Comparison of ENCODE assay signal across 8 cellular contexts in the genomic region with DNA sequence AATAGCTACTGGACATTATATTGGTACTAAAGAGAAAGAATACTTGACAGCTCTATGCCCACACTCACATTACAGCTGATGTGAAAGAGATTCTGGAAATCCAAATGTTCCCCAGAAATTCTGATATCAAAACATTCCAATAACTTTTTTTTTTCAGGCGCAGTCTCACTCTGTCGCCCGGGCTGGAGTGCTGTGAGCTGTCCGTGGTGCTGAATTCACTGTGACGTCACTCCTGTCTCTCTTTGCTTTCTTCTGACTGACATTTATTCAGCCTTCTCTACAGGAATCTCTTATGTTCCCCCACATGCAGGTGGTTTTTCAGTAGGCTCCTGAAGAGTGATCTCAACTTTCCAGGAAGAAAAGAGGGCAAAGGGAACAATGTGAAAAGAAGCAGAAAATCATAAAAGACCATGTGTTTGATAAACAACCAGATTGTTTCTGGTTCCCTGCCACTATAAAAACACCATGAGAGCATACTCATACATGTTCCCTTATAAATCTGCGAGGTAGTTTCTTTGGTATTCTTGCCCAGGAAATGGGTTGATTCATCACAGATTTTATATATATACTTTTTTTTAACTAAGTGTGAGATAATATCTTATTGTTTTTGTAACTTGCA. TPM values are rescaled to one million over a fixed set of nuclear protein-coding genes. Genes with fewer than 3 reads are reported as not detected.
DNase-seq lines count a peak whose midpoint lies in the region; ATAC-seq and TF ChIP-seq lines count a peak whose summit lies in the region.

No MANE protein-coding gene starts in this region.

- peak; percentile 15 to 39 for DNase-seq in AML-193 (lab: John Stamatoyannopoulos, UW)
- DNase-seq in KBM-7 = peak; percentile 68
- DNase-seq in activated CD4-positive, CD25-positive, alpha-beta regulatory T cell treated with anti-CD3 and anti-CD28 coated beads, Interleukin-2, amount 50 U/mL, for 16 hours (ENCODE audit: low read depth, low spot score) = peak; percentile 39
- DNase-seq in coronary artery (ENCODE audit: low spot score) = peak; percentile 61
- DNase-seq in lung (ENCODE audit: low spot score) = peak; percentile 66
- DNase-seq in stimulated activated CD8-positive, alpha-beta memory T cell treated with anti-CD3 and anti-CD28 coated beads, Interleukin-15, amount 100 ng/mL, for 4 hours (ENCODE audit: low read depth in 2 of 2) = peak; percentile 12 to 16

- no peaks in the 10 kb centered on the region for H3K36me3 ChIP-seq in lung (ENCODE audit: control insufficient read depth in 2 of 2, insufficient read depth in 2 of 2, low read length in 2 of 2)

- no peak for TF ChIP-seq CTCF in coronary artery (IDR thresholded peaks at IDR 0.05)
- TF ChIP-seq CTCF in lung (IDR thresholded peaks at IDR 0.05; ENCODE audit: control extremely low read depth, extremely low read depth) = no peak

- H3K4me3 ChIP-seq in coronary artery (no peak overlapping the region), lung (no peak overlapping the region)

- H3K27ac ChIP-seq in coronary artery = no peak overlapping the region
- H3K27ac ChIP-seq in lung (ENCODE audit: low read depth in 1 of 2, low read length in 1 of 2) = no peak overlapping the region

- peaks cover 0 to 4% of the 10 kb centered on the region in 2 donors for H3K9me3 ChIP-seq in lung (ENCODE audit: control insufficient read depth in 2 of 2, insufficient read depth in 1 of 2, low read length in 1 of 2)

- ATAC-seq in lung (ENCODE audit: insufficient read depth, low FRiP score) = peak; percentile 72
- no peak for ATAC-seq in GM18868 (IDR thresholded peaks at IDR 0.05; ENCODE audit: unreplicated experiment)
- no peak for ATAC-seq in HG03442 (IDR thresholded peaks at IDR 0.05; ENCODE audit: unreplicated experiment)

- 7 to 8% methylated on average over 6 of the region's 6 CpGs for WGBS in lung, 2 donors

- in situ Hi-C loops in KBM-7 (cut with MboI; ENCODE audit: low pct_unique_long_range_greater_than_20kb, low sequenced_read_pairs) = no loop called here

- no peaks in the 10 kb centered on the region for H3K27me3 ChIP-seq in lung (ENCODE audit: control insufficient read depth, insufficient read depth)

- no peaks in the 10 kb centered on the region for H3K4me1 ChIP-seq in lung (ENCODE audit: control insufficient read depth in 2 of 2, insufficient read depth in 2 of 2, low read length in 2 of 2)

RNA-seq across cellular contexts. Expression of gene S100A7A, which starts 6.2 kb away (rescaled TPM):
- not detected for total RNA-seq in lung
- polyA plus RNA-seq in lung = not detected

RNA-seq across cellular contexts. Expression of gene S100A8, which starts 31.7 kb away (rescaled TPM):
- 100 to 1,000 TPM in 1 of 2 donors, 10 to 100 TPM in 1; 69.8 to 556 TPM for total RNA-seq in lung
- polyA plus RNA-seq in lung = 1,000 to 10,000 TPM in 1 of 2 donors, 100 to 1,000 TPM in 1; 623 to 6,695 TPM

RNA-seq across cellular contexts. Expression of gene S100A7, which starts 37.9 kb away (rescaled TPM):
- not detected for total RNA-seq in lung
- polyA plus RNA-seq in lung = under 1 TPM in 1 of 2 donors, not detected in 1; 0.47 TPM

RNA-seq across cellular contexts. Expression of gene S100A12, which starts 47.1 kb away (rescaled TPM):
- 10 to 100 TPM; 14.9 to 31.7 TPM for total RNA-seq in lung
- polyA plus RNA-seq in lung = 1,000 to 10,000 TPM in 1 of 2 donors, 10 to 100 TPM in 1; 43.9 to 1,191 TPM

Comparison
In these comparisons a context has a peak if more than half of its experiments do, and no peak if none do; other contexts are left out.
1. DNase-seq: peak in every context shown above with its lines; median percentile 68 in KBM-7; 66 in lung; 61 in coronary artery; 39 in activated CD4-positive, CD25-positive, alpha-beta regulatory T cell treated with anti-CD3 and anti-CD28 coated beads, Interleukin-2, amount 50 U/mL, for 16 hours; 27 in AML-193; 14 in stimulated activated CD8-positive, alpha-beta memory T cell treated with anti-CD3 and anti-CD28 coated beads, Interleukin-15, amount 100 ng/mL, for 4 hours.